Comparison of ENCODE assay signal across 10 cellular contexts in genomic region chr13:30569901-30570576, GRCh38. TPM values are rescaled to one million over a fixed set of nuclear protein-coding genes. Genes with fewer than 3 reads are reported as not detected.
DNase-seq lines count a peak whose midpoint lies in the region; ATAC-seq, FAIRE-seq and TF ChIP-seq lines count a peak whose summit lies in the region.
"Had no signal": no experiment of that assay in that cellular context is flagged by ENCODE, and none has a peak within 500 bp of the region (broad histone marks: within the 10 kb centered on the region; RNA-seq: fewer than 3 reads in every experiment).

No MANE protein-coding gene starts in this region.

- no peak overlapping the region for H2BK120ac ChIP-seq in H1 (replicated peaks; ENCODE audit: low read depth, low read length)

- peak overlapping the region; percentile 20 for H3K27ac Mint-ChIP-seq in nephron progenitor cell
- no peak overlapping the region for H3K27ac Mint-ChIP-seq in activated naive CD4-positive, alpha-beta T cell treated with anti-CD3 and anti-CD28 coated beads for 36 hours

- no peak overlapping the region for H3K14ac ChIP-seq in H1 (ENCODE audit: insufficient read length)

- H3K56ac ChIP-seq in H1 (replicated peaks; ENCODE audit: insufficient read length, low read depth, low read length): no peak overlapping the region

- no peaks in the 10 kb centered on the region for H3K79me2 ChIP-seq in H1 (ENCODE audit: control insufficient read depth in 1 of 2, insufficient read depth in 2 of 2, low read length in 2 of 2)

- ATAC-seq in HG03175 (IDR thresholded peaks at IDR 0.05; ENCODE audit: unreplicated experiment): no peak
- no peak for ATAC-seq in GM18867 (IDR thresholded peaks at IDR 0.05; ENCODE audit: unreplicated experiment)
- ATAC-seq: GM12878 had no signal

- no peaks in the 10 kb centered on the region for H3K23me2 ChIP-seq in H1 (ENCODE audit: low read depth, low read length)

- no peak for TF ChIP-seq CTCF in H1 (IDR thresholded peaks at IDR 0.05; ENCODE audit: control extremely low read depth in 1 of 3, insufficient read depth in 1 of 3, low read depth in 1 of 3, low read length in 3 of 3)
- no peak for TF ChIP-seq CTCF in nephron progenitor cell (IDR thresholded peaks at IDR 0.05)

- peaks cover 0 to 4% (median under 1%) of the 10 kb centered on the region in 4 experiments; a peak in 1 of 7 replicates for H3K4me1 ChIP-seq in H1 (replicated peaks in 1 of 4; ENCODE audit: control insufficient read depth in 3 of 4, insufficient read depth in 4 of 4, low read length in 3 of 4)
- H3K4me1 ChIP-seq in small intestine (ENCODE audit: control insufficient read depth in 2 of 2, insufficient read depth in 1 of 2, low read depth in 1 of 2, low read length in 1 of 2): peaks cover 0 to 3% of the 10 kb centered on the region in 2 donors

- WGBS in H1 (ENCODE audit: extremely low coverage in 1 of 2, insufficient coverage in 1 of 2, insufficient read length in 1 of 2, insufficient replicate concordance in 2 of 2, low coverage in 1 of 2, low lambda C conversion rate in 2 of 2, missing lambda C conversion rate in 1 of 2), 2 experiments: 70% methylated on average over 8 of the region's 8 CpGs; no CpG with 5 or more reads in 1 of the 2 experiments
- 75 to 82% (median 79%) methylated on average over 8 of the region's 8 CpGs for WGBS in small intestine, 3 donors

- no peak overlapping the region for H2BK20ac ChIP-seq in H1 (ENCODE audit: low read length)

- DNase-seq in Ammon's horn (ENCODE audit: low spot score) (peak; percentile 43), NCI-H226 (peak; percentile 87), H1 (ENCODE audit: low read depth in 1 of 2, low spot score in 2 of 2) (peak; percentile 36 to 40), nephron progenitor cell (no peak), small intestine (no peak)
- DNase-seq in activated naive CD4-positive, alpha-beta T cell treated with anti-CD3 and anti-CD28 coated beads for 36 hours: no peak

- H4K91ac ChIP-seq in H1 (replicated peaks; ENCODE audit: insufficient read length, low read length): no peak overlapping the region

- H2BK15ac ChIP-seq in H1 (ENCODE audit: low read length): no peak overlapping the region

- no peaks in the 10 kb centered on the region for H3K9me3 Mint-ChIP-seq in nephron progenitor cell
- H3K9me3 Mint-ChIP-seq in activated naive CD4-positive, alpha-beta T cell treated with anti-CD3 and anti-CD28 coated beads for 36 hours: no peaks in the 10 kb centered on the region

- POLR2A ChIA-PET in H1 (lab: Charles Lee; ENCODE audit: partially characterized antibody): no interaction called here

- no peak for TF ChIP-seq RAD21 in H1 (IDR thresholded peaks at IDR 0.05 in 1 of 2, conservative IDR thresholded peaks at IDR 0.05 in 1 of 2; ENCODE audit: low read depth in 2 of 2, low read length in 2 of 2)

- peak overlapping the region; percentile 74; the same call in 1 of the 2 replicates for H2AFZ ChIP-seq in H1 (ENCODE audit: low read length)

- no peaks in the 10 kb centered on the region for H3K27me3 Mint-ChIP-seq in nephron progenitor cell (ENCODE audit: low read depth, poor library complexity)
- no peaks in the 10 kb centered on the region for H3K27me3 Mint-ChIP-seq in activated naive CD4-positive, alpha-beta T cell treated with anti-CD3 and anti-CD28 coated beads for 36 hours (ENCODE audit: low read depth)

- no peaks in the 10 kb centered on the region for H3K4me1 Mint-ChIP-seq in nephron progenitor cell
- peaks cover 20% of the 10 kb centered on the region for H3K4me1 Mint-ChIP-seq in activated naive CD4-positive, alpha-beta T cell treated with anti-CD3 and anti-CD28 coated beads for 36 hours (ENCODE audit: low read depth)

- no peak overlapping the region for H3K18ac ChIP-seq in H1 (ENCODE audit: extremely low read depth, low read length)

- no peak for TF ChIP-seq POLR2A in H1 (IDR thresholded peaks at IDR 0.05; ENCODE audit: control extremely low read depth in 1 of 2, low read depth in 2 of 2, low read length in 2 of 2)

- H2BK12ac ChIP-seq in H1 (ENCODE audit: low read depth, low read length): no peak overlapping the region

- FAIRE-seq in H1 (lab: Jason Lieb, UNC) (no peak), small intestine (lab: Jason Lieb, UNC) (no peak)
- FAIRE-seq: GM12878 had no signal

- no peak for TF ChIP-seq EP300 in H1 (IDR thresholded peaks at IDR 0.05; ENCODE audit: borderline replicate concordance in 1 of 2, low read depth in 2 of 2, low read length in 2 of 2)

- H2BK5ac ChIP-seq in H1 (ENCODE audit: low read depth, low read length): no peak overlapping the region

- H3K36me3 ChIP-seq in H1 (ENCODE audit: control insufficient read depth in 2 of 4, insufficient read depth in 4 of 4, low read length in 3 of 4): no peaks in the 10 kb centered on the region
- H3K36me3 ChIP-seq in small intestine (ENCODE audit: control insufficient read depth in 2 of 2, insufficient read depth in 2 of 2, low read length in 2 of 2): no peaks in the 10 kb centered on the region
- H3K36me3 ChIP-seq: cardiac muscle cell had no signal

- intact Hi-C loops in activated naive CD4-positive, alpha-beta T cell treated with anti-CD3 and anti-CD28 coated beads for 36 hours (cut with micrococcal nuclease): loop anchor here (5.0 kb wide), 1 partner anchor 263 kb away; the partner anchor contains the start of gene KATNAL1

- H3K36me3 Mint-ChIP-seq in nephron progenitor cell (ENCODE audit: low read depth): no peaks in the 10 kb centered on the region
- no peaks in the 10 kb centered on the region for H3K36me3 Mint-ChIP-seq in activated naive CD4-positive, alpha-beta T cell treated with anti-CD3 and anti-CD28 coated beads for 36 hours (ENCODE audit: low read depth)

- H3K4me3 Mint-ChIP-seq in nephron progenitor cell: no peak overlapping the region
- H3K4me3 Mint-ChIP-seq in activated naive CD4-positive, alpha-beta T cell treated with anti-CD3 and anti-CD28 coated beads for 36 hours: no peak overlapping the region

- no peak overlapping the region for H4K5ac ChIP-seq in H1 (ENCODE audit: insufficient read length, low read depth, low read length)

- CTCF ChIA-PET in H1 (lab: Charles Lee; ENCODE audit: partially characterized antibody): interaction anchor here (0.6 to 1.8 kb wide), 2 partner anchors 12 to 464 kb away, joined by 4 to 6 read pairs; no protein-coding TSS in a partner anchor
- CTCF ChIA-PET in activated naive CD4-positive, alpha-beta T cell treated with anti-CD3 and anti-CD28 coated beads for 36 hours (lab: Charles Lee): no interaction called here

- H3K4me3 ChIP-seq in H1 (ENCODE audit: extremely low read depth in 1 of 4, insufficient read depth in 2 of 4, low read depth in 3 of 4, low read length in 4 of 4): no peak overlapping the region
- no peak overlapping the region for H3K4me3 ChIP-seq in small intestine (ENCODE audit: low read depth in 1 of 2, low read length in 2 of 2)
- H3K4me3 ChIP-seq: cardiac muscle cell, GM12878 had no signal

- H3K27me3 ChIP-seq in H1 (replicated peaks in 1 of 4; ENCODE audit: control insufficient read depth in 3 of 4, extremely low read depth in 1 of 4, insufficient read depth in 3 of 4, low read length in 3 of 4): no peaks in the 10 kb centered on the region
- H3K27me3 ChIP-seq in small intestine (ENCODE audit: control insufficient read depth in 2 of 2, insufficient read depth in 2 of 2, low read length in 2 of 2): no peaks in the 10 kb centered on the region
- H3K27me3 ChIP-seq: cardiac muscle cell had no signal

- no peaks in the 10 kb centered on the region for H3K79me1 ChIP-seq in H1 (ENCODE audit: low read depth, low read length)

- H3K9me3 ChIP-seq in H1 (ENCODE audit: insufficient read depth in 2 of 2, low read depth in 1 of 2, low read length in 1 of 2) (no peaks in the 10 kb centered on the region), small intestine (ENCODE audit: control insufficient read depth, low read depth) (no peaks in the 10 kb centered on the region)

- H3K4me2 ChIP-seq in H1 (ENCODE audit: insufficient read depth in 1 of 2, low read depth in 2 of 2, low read length in 2 of 2): no peak overlapping the region

- H3K4ac ChIP-seq in H1 (replicated peaks; ENCODE audit: insufficient read length, low read depth, low read length): no peak overlapping the region

- H3K23ac ChIP-seq in H1 (ENCODE audit: insufficient read length): no peak overlapping the region

- H3K9ac ChIP-seq in H1 (replicated peaks in 1 of 4; ENCODE audit: extremely low read depth in 1 of 4, low read depth in 3 of 4, low read length in 3 of 4): no peak overlapping the region

- H2AK5ac ChIP-seq in H1 (ENCODE audit: low read depth, low read length): no peak overlapping the region

- H4K8ac ChIP-seq in H1 (ENCODE audit: extremely low read depth, insufficient read depth, low read length): no peak overlapping the region

- H4K20me1 ChIP-seq in H1 (replicated peaks in 1 of 2; ENCODE audit: control insufficient read depth in 1 of 2, insufficient read depth in 2 of 2, low read length in 2 of 2): no peaks in the 10 kb centered on the region

- no peak overlapping the region for H3K27ac ChIP-seq in H1 (ENCODE audit: low read depth, low read length)
- no peak overlapping the region for H3K27ac ChIP-seq in small intestine (ENCODE audit: low read depth in 1 of 2, low read length in 1 of 2)
- H3K27ac ChIP-seq: cardiac muscle cell had no signal

TF ChIP-seq in H1, 55 proteins besides CTCF, POLR2A, EP300 and RAD21:
- TF ChIP-seq EZH2 (IDR thresholded peaks at IDR 0.05; ENCODE audit: low read depth, low read length, severe bottlenecking) (no peak), JUND (IDR thresholded peaks at IDR 0.05; ENCODE audit: low read length) (peak; percentile 62; the same call in 1 of the 2 replicates), NANOG (IDR thresholded peaks at IDR 0.05; ENCODE audit: insufficient read depth, low read depth, low read length, poor library complexity, severe bottlenecking) (peak; percentile 56), RFX5 (IDR thresholded peaks at IDR 0.05; ENCODE audit: borderline replicate concordance, low read depth, low read length) (no peak), HDAC6 (IDR thresholded peaks at IDR 0.05; ENCODE audit: low read depth, low read length) (no peak)

RNA-seq across cellular contexts. Expression of gene USPL1, which starts 47.7 kb away (rescaled TPM):
- 17.1 and 18.4 TPM in 2 replicates for total RNA-seq in H1 (2021; fragmentation: NEBNext Ultra II Directional; extraction: Animal tissue kit (Norgen Biotek cat#: 25700))
- polyA plus RNA-seq in H1 (2011; rRNA removed) (3.8 and 6.3 TPM in 2 replicates), small intestine (1 to 10 TPM; 6.6 to 9.6 (median 7.0) TPM)
- polyA plus RNA-seq in H1 (2011; cell fraction: cytosol; rRNA removed): 8.7 TPM
- 7.2 TPM for polyA plus RNA-seq in H1 (2011; cell fraction: nucleus; rRNA removed)
- polyA plus RNA-seq in H1 (2012, experiment 1 of 2): 7.7 to 13.1 TPM (median 9.5 TPM) in 4 replicates
- polyA plus RNA-seq in H1 (2012, experiment 2 of 2): 0.96 TPM
- polyA plus RNA-seq in H1 (2013, experiment 1 of 2): 10.8 TPM
- 11.3 TPM for polyA plus RNA-seq in H1 (2013, experiment 2 of 2)
- 9.0 and 12.9 TPM in 2 replicates for polyA minus RNA-seq in H1 (2011; rRNA and poly(A)+ RNA removed)
- 8.4 TPM for polyA minus RNA-seq in H1 (2011; cell fraction: cytosol; rRNA and poly(A)+ RNA removed)
- polyA minus RNA-seq in H1 (2011; cell fraction: nucleus; rRNA and poly(A)+ RNA removed): 20.0 TPM
- total RNA-seq in activated naive CD4-positive, alpha-beta T cell treated with anti-CD3 and anti-CD28 coated beads for 36 hours: 10 to 100 TPM; 10.7 to 11.3 TPM

Comparison
In these comparisons a context has a peak if more than half of its experiments do, and no peak if none do; other contexts are left out.
1. DNase-seq: peak in Ammon's horn (single experiment), NCI-H226 (single experiment) and H1 (2 of 2); none in nephron progenitor cell (single experiment), small intestine (single experiment) and activated naive CD4-positive, alpha-beta T cell treated with anti-CD3 and anti-CD28 coated beads for 36 hours (single experiment).